8 cellular contexts compared by ENCODE assay signal in genomic region chr19:1251233-1251502, GRCh38. TPM values are rescaled to one million over a fixed set of nuclear protein-coding genes. Genes with fewer than 3 reads are reported as not detected.
DNase-seq lines count a peak whose midpoint lies in the region; ATAC-seq and TF ChIP-seq lines count a peak whose summit lies in the region.

No MANE protein-coding gene starts in this region.

- peaks cover 9% of the 10 kb centered on the region for H3K36me3 Mint-ChIP-seq in type B pancreatic cell

- peak overlapping the region; percentile 77 for H3K4me3 ChIP-seq in lower lobe of right lung

- H3K36me3 ChIP-seq in lower lobe of right lung, result peaks cover 36% of the 10 kb centered on the region

- peaks cover 51% of the 10 kb centered on the region for H3K4me1 ChIP-seq in lower lobe of right lung

- H3K9me3 ChIP-seq in lower lobe of right lung, result no peaks in the 10 kb centered on the region

- ATAC-seq in lower lobe of right lung (no peak), HG03342 (IDR thresholded peaks at IDR 0.05; ENCODE audit: unreplicated experiment) (no peak)

- peak overlapping the region; percentile 92 for H3K27ac Mint-ChIP-seq in type B pancreatic cell

- H3K9me3 Mint-ChIP-seq in type B pancreatic cell, result no peaks in the 10 kb centered on the region

- peak overlapping the region; percentile 98 for H3K27ac ChIP-seq in lower lobe of right lung

- DNase-seq in NCI-H2029 (lab: John Stamatoyannopoulos, UW) (peak; percentile 49), NCI-H2029 treated with DMSO at 0.1 percent for 48 hours (lab: John Stamatoyannopoulos, UW) (no peak), NCI-H69 (lab: John Stamatoyannopoulos, UW) (peak; percentile 78), cerebellar cortex (ENCODE audit: low spot score) (peak; percentile 47), lower lobe of right lung (peak; percentile 93), type B pancreatic cell (ENCODE audit: extremely low spot score, unreplicated experiment) (no peak), NCI-H187 treated with DMSO at 0.1 percent for 48 hours (lab: John Stamatoyannopoulos, UW) (no peak)

- H3K27me3 Mint-ChIP-seq in type B pancreatic cell, result no peaks in the 10 kb centered on the region

- H3K4me1 Mint-ChIP-seq in type B pancreatic cell (ENCODE audit: unreplicated experiment), result no peaks in the 10 kb centered on the region

- TF ChIP-seq CTCF in lower lobe of right lung (IDR thresholded peaks at IDR 0.05) (no peak), type B pancreatic cell (conservative IDR thresholded peaks at IDR 0.05) (no peak)

- H3K27me3 ChIP-seq in lower lobe of right lung (ENCODE audit: low read depth), result no peaks in the 10 kb centered on the region

- H3K4me3 Mint-ChIP-seq in type B pancreatic cell, result peak overlapping the region; percentile 93

- intact Hi-C loops in lower lobe of right lung (cut with DNase I), result no loop called here

RNA-seq across cellular contexts. Expression of gene MIDN, which starts 2.8 kb away (rescaled TPM):
- 76.3 TPM for total RNA-seq in lower lobe of right lung
- total RNA-seq in type B pancreatic cell (ENCODE audit: low replicate concordance), result 122 and 127 TPM in 2 replicates

RNA-seq across cellular contexts. Expression of gene ATP5F1D, which starts 9.6 kb away (rescaled TPM):
- 116 TPM for total RNA-seq in lower lobe of right lung
- total RNA-seq in type B pancreatic cell (ENCODE audit: low replicate concordance), result 165 and 197 TPM in 2 replicates

RNA-seq across cellular contexts. Expression of gene CBARP, which starts 13.4 kb away (rescaled TPM):
- total RNA-seq in lower lobe of right lung (0.41 TPM), type B pancreatic cell (ENCODE audit: low replicate concordance) (8.9 and 10.8 TPM in 2 replicates)

RNA-seq across cellular contexts. Expression of gene CIRBP, which starts 18.0 kb away (rescaled TPM):
- 352 TPM for total RNA-seq in lower lobe of right lung
- total RNA-seq in type B pancreatic cell (ENCODE audit: low replicate concordance), result 316 and 421 TPM in 2 replicates

RNA-seq across cellular contexts. Expression of gene FAM174C, which starts 24.2 kb away (rescaled TPM):
- 43.5 TPM for total RNA-seq in lower lobe of right lung
- total RNA-seq in type B pancreatic cell (ENCODE audit: low replicate concordance), result 30.6 and 36.4 TPM in 2 replicates

Comparison
In these comparisons a context has a peak if more than half of its experiments do, and no peak if none do; other contexts are left out.
1. DNase-seq: peak in NCI-H2029 (single experiment), NCI-H69 (single experiment), cerebellar cortex (single experiment) and lower lobe of right lung (single experiment); none in NCI-H2029 treated with DMSO at 0.1 percent for 48 hours (single experiment), type B pancreatic cell (single experiment) and NCI-H187 treated with DMSO at 0.1 percent for 48 hours (single experiment).